ENCODE assay signal across 8 cellular contexts in the genomic region with DNA sequence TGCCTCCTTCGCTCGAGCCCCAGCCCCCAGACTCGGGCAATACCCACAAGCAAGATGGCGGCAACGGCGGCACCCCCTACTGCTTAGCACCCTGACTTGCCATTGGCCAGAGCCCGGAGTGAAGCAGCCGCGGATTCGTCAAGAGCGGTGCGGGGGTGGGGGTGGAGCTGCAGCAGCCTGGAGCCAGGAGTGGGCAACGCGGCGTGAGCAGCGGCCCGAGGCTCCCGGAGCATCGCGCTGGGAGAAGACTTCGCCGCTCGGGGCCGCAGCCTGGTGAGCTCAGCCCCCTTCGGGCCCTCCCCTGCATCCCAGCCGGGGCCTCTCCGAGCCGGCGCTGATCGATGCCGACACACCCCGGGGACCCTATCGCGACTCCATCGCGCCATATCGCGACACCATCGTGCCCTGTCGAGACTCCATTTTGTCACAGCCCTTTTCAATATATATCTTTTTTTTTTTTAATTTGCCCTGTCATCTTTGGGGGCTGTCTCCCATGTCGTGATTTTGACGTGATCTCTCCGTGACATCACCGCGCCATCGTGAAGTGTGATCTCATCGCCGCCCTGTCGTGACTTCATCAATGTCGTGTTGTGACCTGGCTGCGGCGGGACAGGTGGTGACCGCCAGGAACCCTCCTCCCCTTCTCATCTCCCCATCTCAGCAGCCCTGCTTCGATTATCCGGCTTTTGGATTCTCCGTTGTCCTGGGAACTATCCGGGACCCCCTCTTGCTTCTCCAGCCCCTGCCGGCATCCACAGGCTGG. TPM values are rescaled to one million over a fixed set of nuclear protein-coding genes. Genes with fewer than 3 reads are reported as not detected.
A peak's percentile ranks its signal among the peaks of the same experiment; 100 is the strongest.
DNase-seq lines count a peak whose midpoint lies in the region; ATAC-seq and TF ChIP-seq lines count a peak whose summit lies in the region.

TSS of gene NCDN (plus strand) at position 189 of the 763 bp plus-strand sequence. CDS start at position 581, 392 bp downstream.

- H3K27me3 ChIP-seq in H7 (ENCODE audit: control insufficient read depth, insufficient read depth, low read length) (no peaks in the 10 kb centered on the region), MG63 (no peaks in the 10 kb centered on the region)

- H3K36me3 Mint-ChIP-seq in nephron progenitor cell (ENCODE audit: low read depth), result peaks cover 8% of the 10 kb centered on the region

- ATAC-seq in stimulated activated naive CD8-positive, alpha-beta T cell treated with anti-CD3 and anti-CD28 coated beads, Interleukin-15, amount 100 ng/mL, for 72 hours, result peak; percentile 96

- no peaks in the 10 kb centered on the region for H3K9me3 Mint-ChIP-seq in nephron progenitor cell
- no peaks in the 10 kb centered on the region for H3K9me3 Mint-ChIP-seq in stimulated activated naive CD8-positive, alpha-beta T cell treated with anti-CD3 and anti-CD28 coated beads, Interleukin-15, amount 100 ng/mL, for 72 hours

- H3K27me3 Mint-ChIP-seq in nephron progenitor cell (ENCODE audit: low read depth, poor library complexity), result no peaks in the 10 kb centered on the region
- H3K27me3 Mint-ChIP-seq in stimulated activated naive CD8-positive, alpha-beta T cell treated with anti-CD3 and anti-CD28 coated beads, Interleukin-15, amount 100 ng/mL, for 72 hours, result no peaks in the 10 kb centered on the region

- peak within 1 kb of the TSS; percentile 97 for H3K4me3 ChIP-seq in H7 (ENCODE audit: insufficient read depth, low read depth, low read length)
- peak within 1 kb of the TSS; percentile 99 for H3K4me3 ChIP-seq in MG63
- peak within 1 kb of the TSS; percentile 96 for H3K4me3 ChIP-seq in fibroblast of the aortic adventitia (ENCODE audit: low read depth, low read length)

- H3K36me3 ChIP-seq in H7 (replicated peaks; ENCODE audit: control insufficient read depth, insufficient read depth, low read length), result peaks cover 11% of the 10 kb centered on the region
- peaks cover 33% of the 10 kb centered on the region for H3K36me3 ChIP-seq in MG63

- H3K4me1 Mint-ChIP-seq in nephron progenitor cell, result peaks cover 50% of the 10 kb centered on the region
- H3K4me1 Mint-ChIP-seq in stimulated activated naive CD8-positive, alpha-beta T cell treated with anti-CD3 and anti-CD28 coated beads, Interleukin-15, amount 100 ng/mL, for 72 hours, result peaks cover 71% of the 10 kb centered on the region

- TF ChIP-seq CTCF in fibroblast of the aortic adventitia (IDR thresholded peaks at IDR 0.05; ENCODE audit: insufficient read depth, low read length) (no peak), nephron progenitor cell (IDR thresholded peaks at IDR 0.05) (no peak)

- H3K4me3 Mint-ChIP-seq in nephron progenitor cell, result peak within 1 kb of the TSS; percentile 98
- peak within 1 kb of the TSS; percentile 99 to 100 for H3K4me3 Mint-ChIP-seq in stimulated activated naive CD8-positive, alpha-beta T cell treated with anti-CD3 and anti-CD28 coated beads, Interleukin-15, amount 100 ng/mL, for 72 hours

- H3K9me3 ChIP-seq in MG63, result no peaks in the 10 kb centered on the region

- DNase-seq in ELF-1 (ENCODE audit: low read depth, low spot score) (peak; percentile 98), H7 (peak; percentile 98), MG63 (peak; percentile 99), SHP77 treated with DMSO at 0.1 percent for 48 hours (lab: John Stamatoyannopoulos, UW) (peak; percentile 90), fibroblast of the aortic adventitia (ENCODE audit: low read depth) (peak; percentile 95), nephron progenitor cell (peak; percentile 95)
- DNase-seq in activated effector memory CD4-positive, alpha-beta T cell treated with anti-CD3 and anti-CD28 coated beads, Interleukin-2, amount 50 U/mL, for 16 hours, result peak; percentile 98
- peak; percentile 97 for DNase-seq in stimulated activated naive CD8-positive, alpha-beta T cell treated with anti-CD3 and anti-CD28 coated beads, Interleukin-15, amount 100 ng/mL, for 72 hours

- peak within 1 kb of the TSS; percentile 98 for H3K27ac Mint-ChIP-seq in nephron progenitor cell
- peak within 1 kb of the TSS; percentile 96 to 99 for H3K27ac Mint-ChIP-seq in stimulated activated naive CD8-positive, alpha-beta T cell treated with anti-CD3 and anti-CD28 coated beads, Interleukin-15, amount 100 ng/mL, for 72 hours

RNA-seq across cellular contexts. Expression of gene NCDN, which starts in this region (rescaled TPM):
- 41.9 and 50.9 TPM in 2 replicates for total RNA-seq in H7 (2014; rRNA removed; shearing (Covaris generic))
- 15.8 and 22.4 TPM in 2 replicates for total RNA-seq in MG63 (2014; rRNA removed; shearing (Covaris generic); ENCODE audit: low replicate concordance)
- total RNA-seq in fibroblast of the aortic adventitia (ENCODE audit: low replicate concordance), result 24.4 and 46.4 TPM in 2 replicates

Comparison
In these comparisons a context has a peak if more than half of its experiments do, and no peak if none do; other contexts are left out.
1. Peak in every context shown above with its lines: DNase-seq, ATAC-seq and H3K4me3 ChIP-seq.